Comparison of ENCODE assay signal across 25 cellular contexts in genomic region chr10:2895616-2896196, GRCh38.
DNase-seq lines count a peak whose midpoint lies in the region; ATAC-seq and TF ChIP-seq lines count a peak whose summit lies in the region.
"Had no signal": no experiment of that assay in that cellular context is flagged by ENCODE, and none has a peak within 500 bp of the region (broad histone marks: within the 10 kb centered on the region; RNA-seq: fewer than 3 reads in every experiment).

No MANE protein-coding gene starts in this region.

- no peaks in the 10 kb centered on the region for H3K4me1 ChIP-seq in SJCRH30

- ATAC-seq in activated naive CD8-positive, alpha-beta T cell treated with anti-CD3 and anti-CD28 coated beads, Interleukin-2, amount 50 U/mL, for 24 hours: no peak
- no peak for ATAC-seq in stimulated activated naive CD8-positive, alpha-beta T cell treated with anti-CD3 and anti-CD28 coated beads, Interleukin-15, amount 100 ng/mL, for 72 hours
- ATAC-seq: GM12878 had no signal

- no peak for DNase-seq in activated naive CD8-positive, alpha-beta T cell treated with anti-CD3 and anti-CD28 coated beads, Interleukin-2, amount 50 U/mL, for 24 hours
- DNase-seq in cerebellar cortex (ENCODE audit: low spot score) (peak; percentile 8), medulla oblongata (ENCODE audit: extremely low spot score) (peak; percentile 41), retina (peak; percentile 38), SJCRH30 (no peak), foreskin fibroblast (no peak)
- DNase-seq in stimulated activated naive CD8-positive, alpha-beta T cell treated with anti-CD3 and anti-CD28 coated beads, Interleukin-15, amount 100 ng/mL, for 72 hours: no peak
- DNase-seq: 8988T, ACHN, GDM1, GM23248, HCEC 1CT, IMR-90, MM.1S, NCI-H1048, NCI-H1417, NCI-H1694, NCI-H2029 treated with DMSO at 0.1 percent for 48 hours, NCI-H446 treated with DMSO at 0.1 percent for 48 hours, NCI-H526 treated with DMSO at 0.1 percent for 48 hours, Right ventricle myocardium superior, RPMI8226 had no signal

- H3K4me1 Mint-ChIP-seq in activated naive CD8-positive, alpha-beta T cell (ENCODE audit: low read depth): no peaks in the 10 kb centered on the region
- H3K4me1 Mint-ChIP-seq in activated naive CD8-positive, alpha-beta T cell treated with anti-CD3 and anti-CD28 coated beads, Interleukin-2, amount 50 U/mL, for 24 hours: peaks cover 5% of the 10 kb centered on the region
- H3K4me1 Mint-ChIP-seq in stimulated activated naive CD8-positive, alpha-beta T cell treated with anti-CD3 and anti-CD28 coated beads, Interleukin-15, amount 100 ng/mL, for 72 hours: peaks cover 14% of the 10 kb centered on the region

- H3K4me3 ChIP-seq in SJCRH30 (no peak overlapping the region), foreskin fibroblast (ENCODE audit: low read depth in 1 of 2, low read length in 2 of 2) (no peak overlapping the region)
- H3K4me3 ChIP-seq: GM12878, GM23248 had no signal

- H3K36me3 Mint-ChIP-seq in activated naive CD8-positive, alpha-beta T cell: no peaks in the 10 kb centered on the region
- no peaks in the 10 kb centered on the region for H3K36me3 Mint-ChIP-seq in activated naive CD8-positive, alpha-beta T cell treated with anti-CD3 and anti-CD28 coated beads, Interleukin-2, amount 50 U/mL, for 24 hours (ENCODE audit: low read depth)

- no peaks in the 10 kb centered on the region for H3K27me3 ChIP-seq in SJCRH30

- H3K4me3 Mint-ChIP-seq in activated naive CD8-positive, alpha-beta T cell: no peak overlapping the region
- H3K4me3 Mint-ChIP-seq in activated naive CD8-positive, alpha-beta T cell treated with anti-CD3 and anti-CD28 coated beads, Interleukin-2, amount 50 U/mL, for 24 hours: no peak overlapping the region
- no peak overlapping the region for H3K4me3 Mint-ChIP-seq in stimulated activated naive CD8-positive, alpha-beta T cell treated with anti-CD3 and anti-CD28 coated beads, Interleukin-15, amount 100 ng/mL, for 72 hours

- H3K9me3 Mint-ChIP-seq in activated naive CD8-positive, alpha-beta T cell (ENCODE audit: low read depth): no peaks in the 10 kb centered on the region
- H3K9me3 Mint-ChIP-seq in activated naive CD8-positive, alpha-beta T cell treated with anti-CD3 and anti-CD28 coated beads, Interleukin-2, amount 50 U/mL, for 24 hours: no peaks in the 10 kb centered on the region
- H3K9me3 Mint-ChIP-seq in stimulated activated naive CD8-positive, alpha-beta T cell treated with anti-CD3 and anti-CD28 coated beads, Interleukin-15, amount 100 ng/mL, for 72 hours: no peaks in the 10 kb centered on the region

- H3K27ac ChIP-seq in SJCRH30: no peak overlapping the region
- H3K27ac ChIP-seq: GM23248, KMS-11 had no signal

- H3K36me3 ChIP-seq in SJCRH30: no peaks in the 10 kb centered on the region

- H3K27ac Mint-ChIP-seq in activated naive CD8-positive, alpha-beta T cell: peak overlapping the region; percentile 1
- no peak overlapping the region for H3K27ac Mint-ChIP-seq in activated naive CD8-positive, alpha-beta T cell treated with anti-CD3 and anti-CD28 coated beads, Interleukin-2, amount 50 U/mL, for 24 hours
- H3K27ac Mint-ChIP-seq in stimulated activated naive CD8-positive, alpha-beta T cell treated with anti-CD3 and anti-CD28 coated beads, Interleukin-15, amount 100 ng/mL, for 72 hours: no peak overlapping the region

- H3K27me3 Mint-ChIP-seq in activated naive CD8-positive, alpha-beta T cell: peaks cover 2% of the 10 kb centered on the region
- peaks cover 4% of the 10 kb centered on the region for H3K27me3 Mint-ChIP-seq in activated naive CD8-positive, alpha-beta T cell treated with anti-CD3 and anti-CD28 coated beads, Interleukin-2, amount 50 U/mL, for 24 hours
- peaks cover 6% of the 10 kb centered on the region for H3K27me3 Mint-ChIP-seq in stimulated activated naive CD8-positive, alpha-beta T cell treated with anti-CD3 and anti-CD28 coated beads, Interleukin-15, amount 100 ng/mL, for 72 hours

- TF ChIP-seq CTCF in foreskin fibroblast (IDR thresholded peaks at IDR 0.05; ENCODE audit: low read depth, low read length): no peak

- H3K9me3 ChIP-seq in SJCRH30 (replicated peaks): no peaks in the 10 kb centered on the region

Comparison
In these comparisons a context has a peak if more than half of its experiments do, and no peak if none do; other contexts are left out.
1. DNase-seq: peak in cerebellar cortex (single experiment), medulla oblongata (single experiment) and retina (single experiment); none in activated naive CD8-positive, alpha-beta T cell treated with anti-CD3 and anti-CD28 coated beads, Interleukin-2, amount 50 U/mL, for 24 hours (single experiment), SJCRH30 (0 of 2), stimulated activated naive CD8-positive, alpha-beta T cell treated with anti-CD3 and anti-CD28 coated beads, Interleukin-15, amount 100 ng/mL, for 72 hours (0 of 2) and foreskin fibroblast (0 of 2).